Comparison of ENCODE assay signal across 1 cellular context in genomic region chr3:15312550-15312949, GRCh38.
TF ChIP-seq lines count a peak whose summit lies in the region.

No MANE protein-coding gene starts in this region.

TF ChIP-seq in GM12878, 131 proteins besides CTCF, POLR2A, EP300 and RAD21:
- TF ChIP-seq SP1 (IDR thresholded peaks at IDR 0.05; ENCODE audit: low read depth, low read length) (no peak), NBN (IDR thresholded peaks at IDR 0.05) (no peak), CBX3 (IDR thresholded peaks at IDR 0.05; ENCODE audit: borderline replicate concordance, low read depth) (no peak), PRDM15 (CRISPR knock-in tag; IDR thresholded peaks at IDR 0.05) (no peak), ZBTB4 (CRISPR knock-in tag; IDR thresholded peaks at IDR 0.05) (no peak), NFXL1 (IDR thresholded peaks at IDR 0.05; ENCODE audit: borderline replicate concordance) (no peak), CREM (IDR thresholded peaks at IDR 0.05; ENCODE audit: low read depth) (no peak), NR2C2 (IDR thresholded peaks at IDR 0.05; ENCODE audit: borderline replicate concordance, control insufficient read depth, insufficient read length, low read depth) (no peak), EZH2 (IDR thresholded peaks at IDR 0.05; ENCODE audit: borderline replicate concordance, control insufficient read depth, low read depth, low read length) (no peak), RB1 (IDR thresholded peaks at IDR 0.05; ENCODE audit: borderline replicate concordance) (no peak), YY1 (IDR thresholded peaks at IDR 0.05; ENCODE audit: low read depth, low read length) (no peak), STAT1 (conservative IDR thresholded peaks at IDR 0.05) (no peak), RUNX3 (IDR thresholded peaks at IDR 0.05; ENCODE audit: low read length) (no peak), SKIL (IDR thresholded peaks at IDR 0.05; ENCODE audit: low read depth, poor library complexity, severe bottlenecking) (no peak), PAX5 (IDR thresholded peaks at IDR 0.05; ENCODE audit: borderline replicate concordance, low read depth, low read length) (no peak), ZNF207 (IDR thresholded peaks at IDR 0.05; ENCODE audit: borderline replicate concordance) (no peak), GATAD2B (conservative IDR thresholded peaks at IDR 0.05; ENCODE audit: low read depth) (no peak), CUX1 (IDR thresholded peaks at IDR 0.05; ENCODE audit: insufficient replicate concordance, low read depth, low read length) (no peak), SUPT20H (IDR thresholded peaks at IDR 0.05; ENCODE audit: borderline replicate concordance, control insufficient read depth, low read depth, low read length) (no peak), POU2F2 (IDR thresholded peaks at IDR 0.05; ENCODE audit: borderline replicate concordance, low read depth, low read length) (no peak)
